In the genomic region with DNA sequence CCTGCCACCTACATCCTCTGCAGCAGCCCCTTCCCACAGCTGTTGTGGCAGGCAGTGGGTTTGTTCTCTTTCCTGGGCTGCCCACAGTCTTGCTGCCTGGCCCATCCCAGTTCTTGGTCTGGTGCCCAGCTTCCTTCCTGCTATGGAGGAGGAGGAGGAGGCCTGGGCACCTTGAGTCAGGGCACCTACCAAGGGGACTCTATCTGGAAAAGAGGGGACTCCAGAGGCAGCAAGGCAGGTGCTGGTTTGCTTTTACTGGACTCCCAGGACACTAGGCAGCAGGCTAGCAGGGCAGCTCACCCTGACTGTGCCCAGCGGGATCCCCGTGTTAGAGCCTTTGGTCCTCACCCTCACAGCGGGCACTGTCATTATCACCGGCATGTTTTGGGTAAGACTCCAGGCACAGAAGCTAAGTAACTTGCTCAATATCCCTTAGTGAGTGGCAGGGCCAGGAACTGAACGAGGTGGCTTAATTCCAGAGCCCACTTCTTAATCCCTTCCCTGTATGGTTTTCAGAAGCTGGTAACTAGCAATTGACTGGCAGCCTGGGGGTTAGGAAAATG, we compare ENCODE assay signal across 9 cellular contexts.
DNase-seq lines count a peak whose midpoint lies in the region; ATAC-seq lines count a peak whose summit lies in the region.
"Had no signal": no experiment of that assay in that cellular context is flagged by ENCODE, and none has a peak within 500 bp of the region (broad histone marks: within the 10 kb centered on the region; RNA-seq: fewer than 3 reads in every experiment).

No MANE protein-coding gene starts in this region.

- peak; percentile 69 to 80 for DNase-seq in AML-193 (lab: John Stamatoyannopoulos, UW)
- peak; percentile 55 for DNase-seq in Jurkat, Clone E6-1 (ENCODE audit: low read depth, low spot score)
- DNase-seq in central memory CD8-positive, alpha-beta T cell (ENCODE audit: low spot score in 2 of 2) = no peak
- DNase-seq in amniotic stem cell (lab: John Stamatoyannopoulos, UW) = no peak
- no peak for DNase-seq in COR-L47 (lab: John Stamatoyannopoulos, UW)
- no peak for DNase-seq in 8988T
- no peak for DNase-seq in effector CD8-positive, alpha-beta T cell (lab: John Stamatoyannopoulos, UW)
- DNase-seq: NCI-H446 had no signal

- peak overlapping the region; percentile 97 for H3K27ac ChIP-seq in muscle layer of duodenum (ENCODE audit: low read length)

- H3K4me3 Mint-ChIP-seq in central memory CD8-positive, alpha-beta T cell = peak overlapping the region; percentile 74

- H3K27me3 Mint-ChIP-seq in central memory CD8-positive, alpha-beta T cell = no peaks in the 10 kb centered on the region

- H3K4me3 ChIP-seq in Jurkat, Clone E6-1 (ENCODE audit: low read length) = peak overlapping the region; percentile 6; the same call in 1 of the 2 replicates
- no peak overlapping the region for H3K4me3 ChIP-seq in muscle layer of duodenum (ENCODE audit: low read depth in 1 of 2, low read length in 2 of 2)

- H3K4me1 ChIP-seq in muscle layer of duodenum (ENCODE audit: control insufficient read depth in 1 of 2, insufficient read depth in 2 of 2, low read length in 2 of 2) = peaks cover 10 to 17% of the 10 kb centered on the region in 2 donors

- no peak for ATAC-seq in central memory CD8-positive, alpha-beta T cell (replicated peaks; ENCODE audit: extremely low read depth, poor library complexity, severe bottlenecking)

- peak overlapping the region; percentile 99 for H3K27ac Mint-ChIP-seq in central memory CD8-positive, alpha-beta T cell (ENCODE audit: low read depth)

- peaks cover 62% of the 10 kb centered on the region for H3K4me1 Mint-ChIP-seq in central memory CD8-positive, alpha-beta T cell

- no peaks in the 10 kb centered on the region for H3K9me3 ChIP-seq in muscle layer of duodenum (ENCODE audit: control insufficient read depth in 1 of 2, low read length in 2 of 2)

- H3K27me3 ChIP-seq in muscle layer of duodenum (ENCODE audit: low read depth, low read length) = no peaks in the 10 kb centered on the region

- H3K36me3 Mint-ChIP-seq in central memory CD8-positive, alpha-beta T cell (ENCODE audit: insufficient read depth) = peaks cover 26% of the 10 kb centered on the region

- no peaks in the 10 kb centered on the region for H3K9me3 Mint-ChIP-seq in central memory CD8-positive, alpha-beta T cell

- H3K36me3 ChIP-seq in muscle layer of duodenum (ENCODE audit: control insufficient read depth in 1 of 2, insufficient read depth in 2 of 2, low read length in 2 of 2) = peaks cover 0 to 8% of the 10 kb centered on the region in 2 donors

Comparison
In these comparisons a context has a peak if more than half of its experiments do, and no peak if none do; other contexts are left out.
1. DNase-seq: peak in AML-193 (2 of 2) and Jurkat, Clone E6-1 (single experiment); none in central memory CD8-positive, alpha-beta T cell (0 of 2), amniotic stem cell (single experiment), COR-L47 (single experiment), 8988T (single experiment) and effector CD8-positive, alpha-beta T cell (single experiment).